17 cellular contexts compared by ENCODE assay signal in the genomic region with DNA sequence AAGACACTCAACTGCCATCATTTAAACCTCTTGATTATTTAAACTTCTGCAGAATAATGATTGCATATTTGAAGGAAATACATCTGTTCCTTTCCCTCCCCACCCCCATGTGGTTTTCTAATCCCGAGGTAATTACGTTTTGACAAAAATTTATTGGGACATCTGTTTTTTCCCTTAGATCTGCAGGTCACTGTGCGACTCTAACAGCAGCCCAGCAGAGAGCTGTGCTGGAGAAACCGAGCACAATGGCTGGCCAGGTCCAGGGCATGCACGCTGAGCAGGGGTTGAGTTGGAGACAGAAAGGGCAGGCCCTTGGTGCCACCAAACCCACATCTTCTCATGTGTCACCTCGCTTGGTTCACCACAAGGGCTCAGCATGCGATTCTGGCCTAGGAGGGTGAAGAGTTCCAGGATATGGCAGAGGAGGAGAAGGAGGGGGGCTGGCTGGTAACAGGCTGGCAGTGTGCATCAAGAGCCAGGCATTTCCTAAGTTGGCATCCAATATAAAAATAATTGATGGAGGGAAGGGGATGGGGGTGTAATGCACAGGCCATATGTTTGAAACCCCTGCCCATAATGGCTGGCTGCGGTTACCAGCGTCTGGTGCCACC.
"Had no signal": no experiment of that assay in that cellular context is flagged by ENCODE, and none has a peak within 500 bp of the region (broad histone marks: within the 10 kb centered on the region; RNA-seq: fewer than 3 reads in every experiment).

No MANE protein-coding gene starts in this region.

- H3K27me3 Mint-ChIP-seq: progenitor cell of endocrine pancreas; stimulated activated naive CD8-positive, alpha-beta T cell treated with anti-CD3 and anti-CD28 coated beads, Interleukin-15, amount 100 ng/mL, for 72 hours had no signal

- H3K27ac ChIP-seq: esophagus squamous epithelium, suprapubic skin, upper lobe of left lung, VCaP had no signal

- H3K36me3 ChIP-seq: esophagus squamous epithelium, suprapubic skin, upper lobe of left lung had no signal

- DNase-seq: activated CD4-positive, alpha-beta T cell treated with anti-CD3 and anti-CD28 coated beads, Interleukin-2, amount 50 U/mL, for 1 hour; activated CD4-positive, CD25-positive, alpha-beta regulatory T cell treated with anti-CD3 and anti-CD28 coated beads, Interleukin-2, amount 50 U/mL, for 72 hours; activated CD8-positive, alpha-beta memory T cell treated with anti-CD3 and anti-CD28 coated beads, Interleukin-2, amount 50 U/mL, for 4 hours; activated effector memory CD4-positive, alpha-beta T cell treated with Interleukin-2 at 50 U/mL for 16 hours; activated naive CD4-positive, alpha-beta T cell treated with anti-CD3 and anti-CD28 coated beads, Interleukin-2, amount 50 U/mL, for 16 hours; activated T-cell treated with anti-CD3 and anti-CD28 coated beads, Interleukin-2, amount 50 U/mL, for 4 hours; effector memory CD4-positive, alpha-beta T cell; esophagus squamous epithelium; stimulated activated naive CD8-positive, alpha-beta T cell treated with anti-CD3 and anti-CD28 coated beads, Interleukin-15, amount 100 ng/mL, for 72 hours; SW 1271; T-helper 2 cell; upper lobe of left lung had no signal

- H3K4me1 Mint-ChIP-seq: stimulated activated naive CD8-positive, alpha-beta T cell treated with anti-CD3 and anti-CD28 coated beads, Interleukin-15, amount 100 ng/mL, for 72 hours had no signal

- H3K27ac Mint-ChIP-seq: progenitor cell of endocrine pancreas; stimulated activated naive CD8-positive, alpha-beta T cell treated with anti-CD3 and anti-CD28 coated beads, Interleukin-15, amount 100 ng/mL, for 72 hours had no signal

- H3K9me3 ChIP-seq: esophagus squamous epithelium, suprapubic skin, upper lobe of left lung had no signal

- H3K4me3 ChIP-seq: esophagus squamous epithelium, lung, suprapubic skin, upper lobe of left lung had no signal

- H3K4me3 Mint-ChIP-seq: activated T-cell treated with anti-CD3 and anti-CD28 coated beads, Interleukin-2, amount 50 U/mL, for 4 hours; neural crest cell; stimulated activated naive CD8-positive, alpha-beta T cell treated with anti-CD3 and anti-CD28 coated beads, Interleukin-15, amount 100 ng/mL, for 72 hours had no signal

- ATAC-seq: activated T-cell treated with anti-CD3 and anti-CD28 coated beads, Interleukin-2, amount 50 U/mL, for 4 hours; stimulated activated naive CD8-positive, alpha-beta T cell treated with anti-CD3 and anti-CD28 coated beads, Interleukin-15, amount 100 ng/mL, for 72 hours had no signal

- H3K27me3 ChIP-seq: esophagus squamous epithelium, suprapubic skin, upper lobe of left lung had no signal

- H3K9me3 Mint-ChIP-seq: neural crest cell had no signal
